ENCODE assay signal across 8 cellular contexts in genomic region chr1:33470495-33471012, GRCh38. TPM values are rescaled to one million over a fixed set of nuclear protein-coding genes. Genes with fewer than 3 reads are reported as not detected.
A peak's percentile ranks its signal among the peaks of the same experiment; 100 is the strongest.
DNase-seq lines count a peak whose midpoint lies in the region; ATAC-seq and TF ChIP-seq lines count a peak whose summit lies in the region.

No MANE protein-coding gene starts in this region.

- peak; percentile 73 for DNase-seq in DMS 273 treated with DMSO at 0.1 percent for 48 hours (lab: John Stamatoyannopoulos, UW)
- peak; percentile 74 for DNase-seq in NCI-H345 treated with DMSO at 0.1 percent for 48 hours (lab: John Stamatoyannopoulos, UW; ENCODE audit: unreplicated experiment)
- DNase-seq in activated CD4-positive, alpha-beta T cell treated with anti-CD3 and anti-CD28 coated beads for 24 hours (ENCODE audit: low read depth in 2 of 2) = peak; percentile 30 to 39
- no peak for DNase-seq in coronary artery (ENCODE audit: low spot score)
- DNase-seq in stimulated activated CD4-positive, alpha-beta T cell treated with anti-CD3 and anti-CD28 coated beads, Interleukin-4, amount 100 ng/mL, for 4 hours = peak; percentile 41 to 43

- H3K36me3 ChIP-seq in liver (ENCODE audit: control insufficient read depth in 4 of 4, insufficient read depth in 3 of 4, low read depth in 1 of 4, low read length in 3 of 4) = no peaks in the 10 kb centered on the region

- H3K4me1 ChIP-seq in liver (ENCODE audit: control insufficient read depth in 4 of 4, insufficient read depth in 4 of 4, low read length in 3 of 4) = peaks cover 0 to 17% (median 10%) of the 10 kb centered on the region in 4 donors

- H3K9me3 ChIP-seq in liver (ENCODE audit: control insufficient read depth in 4 of 4, low read length in 3 of 4) = no peaks in the 10 kb centered on the region

- TF ChIP-seq RAD21 in liver (IDR thresholded peaks at IDR 0.05) = peak; percentile 90 to 91

- 8% methylated on average over 11 of the region's 11 CpGs for WGBS in liver

- no peak overlapping the region for H3K4me3 ChIP-seq in coronary artery
- H3K4me3 ChIP-seq in liver (ENCODE audit: low read depth in 1 of 3, low read length in 3 of 3) = no peak overlapping the region

- H3K27ac ChIP-seq in coronary artery (peak overlapping the region; percentile 28 to 31), liver (ENCODE audit: low read depth in 1 of 2, low read length in 2 of 2) (no peak overlapping the region)

- no peaks in the 10 kb centered on the region for H3K27me3 ChIP-seq in liver (ENCODE audit: control insufficient read depth in 4 of 4, insufficient read depth in 4 of 4, low read length in 3 of 4)

- peak; percentile 56 for ATAC-seq in HG02938 (IDR thresholded peaks at IDR 0.05; ENCODE audit: unreplicated experiment)
- no peak for ATAC-seq in HG03457 (IDR thresholded peaks at IDR 0.05; ENCODE audit: unreplicated experiment)

- TF ChIP-seq CTCF in coronary artery (IDR thresholded peaks at IDR 0.05) = peak; percentile 72
- TF ChIP-seq CTCF in liver (IDR thresholded peaks at IDR 0.05; ENCODE audit: low read depth, low read length, missing input control) = peak; percentile 84

- no peak overlapping the region for H3K9ac ChIP-seq in liver (ENCODE audit: low read depth in 1 of 2, low read length in 2 of 2)

TF ChIP-seq in liver, 16 proteins besides CTCF, POLR2A, EP300 and RAD21:
- no peak for TF ChIP-seq GABPA (IDR thresholded peaks at IDR 0.05 in 1 of 2, conservative IDR thresholded peaks at IDR 0.05 in 1 of 2)
- no peak for TF ChIP-seq EGR1 (IDR thresholded peaks at IDR 0.05; ENCODE audit: low read depth in 2 of 2)
- TF ChIP-seq, protein P1, sequence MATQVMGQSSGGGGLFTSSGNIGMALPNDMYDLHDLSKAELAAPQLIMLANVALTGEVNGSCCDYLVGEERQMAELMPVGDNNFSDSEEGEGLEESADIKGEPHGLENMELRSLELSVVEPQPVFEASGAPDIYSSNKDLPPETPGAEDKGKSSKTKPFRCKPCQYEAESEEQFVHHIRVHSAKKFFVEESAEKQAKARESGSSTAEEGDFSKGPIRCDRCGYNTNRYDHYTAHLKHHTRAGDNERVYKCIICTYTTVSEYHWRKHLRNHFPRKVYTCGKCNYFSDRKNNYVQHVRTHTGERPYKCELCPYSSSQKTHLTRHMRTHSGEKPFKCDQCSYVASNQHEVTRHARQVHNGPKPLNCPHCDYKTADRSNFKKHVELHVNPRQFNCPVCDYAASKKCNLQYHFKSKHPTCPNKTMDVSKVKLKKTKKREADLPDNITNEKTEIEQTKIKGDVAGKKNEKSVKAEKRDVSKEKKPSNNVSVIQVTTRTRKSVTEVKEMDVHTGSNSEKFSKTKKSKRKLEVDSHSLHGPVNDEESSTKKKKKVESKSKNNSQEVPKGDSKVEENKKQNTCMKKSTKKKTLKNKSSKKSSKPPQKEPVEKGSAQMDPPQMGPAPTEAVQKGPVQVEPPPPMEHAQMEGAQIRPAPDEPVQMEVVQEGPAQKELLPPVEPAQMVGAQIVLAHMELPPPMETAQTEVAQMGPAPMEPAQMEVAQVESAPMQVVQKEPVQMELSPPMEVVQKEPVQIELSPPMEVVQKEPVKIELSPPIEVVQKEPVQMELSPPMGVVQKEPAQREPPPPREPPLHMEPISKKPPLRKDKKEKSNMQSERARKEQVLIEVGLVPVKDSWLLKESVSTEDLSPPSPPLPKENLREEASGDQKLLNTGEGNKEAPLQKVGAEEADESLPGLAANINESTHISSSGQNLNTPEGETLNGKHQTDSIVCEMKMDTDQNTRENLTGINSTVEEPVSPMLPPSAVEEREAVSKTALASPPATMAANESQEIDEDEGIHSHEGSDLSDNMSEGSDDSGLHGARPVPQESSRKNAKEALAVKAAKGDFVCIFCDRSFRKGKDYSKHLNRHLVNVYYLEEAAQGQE (IDR thresholded peaks at IDR 0.05) = no peak
- TF ChIP-seq FOXA2 (IDR thresholded peaks at IDR 0.05) = no peak
- no peak for TF ChIP-seq ATF3 (IDR thresholded peaks at IDR 0.05)
- no peak for TF ChIP-seq HNF4G (IDR thresholded peaks at IDR 0.05)
- TF ChIP-seq RXRA (IDR thresholded peaks at IDR 0.05) = peak; percentile 61 to 78
- peak; percentile 32 for TF ChIP-seq YY1 (IDR thresholded peaks at IDR 0.05)

RNA-seq across cellular contexts. Expression of gene ZSCAN20, which starts 1.9 kb away (rescaled TPM):
- 1 to 10 TPM; 1.8 to 2.3 TPM for total RNA-seq in liver
- polyA plus RNA-seq in liver = under 1 TPM; 0.48 to 0.92 TPM

RNA-seq across cellular contexts. Expression of gene PHC2, which starts 39.7 kb away (rescaled TPM):
- total RNA-seq in liver = 10 to 100 TPM; 27.0 to 67.8 TPM
- polyA plus RNA-seq in liver = 10 to 100 TPM; 19.1 to 62.3 TPM

Comparison
In these comparisons a context has a peak if more than half of its experiments do, and no peak if none do; other contexts are left out.
1. H3K27ac ChIP-seq: peak in coronary artery (2 of 2); none in liver (0 of 2).